Comparison of ENCODE assay signal across 8 cellular contexts in the genomic region with DNA sequence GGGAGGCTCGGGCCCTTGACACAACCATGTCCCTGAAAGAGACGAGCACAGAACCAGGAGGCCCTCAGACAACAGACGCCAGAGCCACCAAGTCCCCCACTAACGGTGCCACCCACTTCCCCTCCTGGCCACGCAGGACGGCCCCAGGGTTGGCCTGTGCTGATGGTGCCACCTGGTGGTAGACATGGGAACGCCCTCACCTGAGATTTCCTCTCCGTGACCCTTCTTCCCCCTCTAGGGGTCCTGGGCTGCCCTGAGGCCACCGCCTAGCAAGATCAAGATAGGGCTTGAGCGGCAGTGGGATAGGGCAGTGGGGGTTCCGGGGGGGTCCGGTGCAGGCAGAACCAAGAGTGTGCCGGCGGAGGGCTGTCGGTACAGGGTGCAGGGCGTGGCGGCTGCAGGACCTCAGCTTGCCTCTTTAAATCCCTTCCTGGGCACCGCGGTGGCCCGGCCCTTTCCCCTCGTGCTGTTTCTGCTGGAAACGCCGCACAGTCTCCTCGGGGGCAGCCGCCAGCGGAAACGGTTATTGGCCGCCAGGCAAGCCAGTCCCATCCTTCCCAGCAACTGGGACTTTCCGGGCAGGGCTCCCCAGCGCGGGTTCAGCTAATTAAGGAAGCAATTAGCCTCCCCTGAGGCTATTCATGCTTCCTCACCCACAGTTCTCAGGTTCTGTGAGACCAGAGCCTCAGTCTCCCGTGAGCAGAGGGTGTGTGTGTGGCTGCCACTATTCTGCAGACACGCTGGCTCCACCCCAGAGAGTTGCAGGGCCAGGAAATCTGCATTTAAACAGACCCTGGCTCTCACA. TPM values are rescaled to one million over a fixed set of nuclear protein-coding genes. Genes with fewer than 3 reads are reported as not detected.
DNase-seq lines count a peak whose midpoint lies in the region; ATAC-seq and TF ChIP-seq lines count a peak whose summit lies in the region.

No MANE protein-coding gene starts in this region.

- DNase-seq in CMK (ENCODE audit: low read depth): peak; percentile 68
- DNase-seq in T-cell: peak; percentile 56 to 90 (median 78)
- peak; percentile 84 for DNase-seq in adipocyte (ENCODE audit: low read depth)
- no peak for DNase-seq in right atrium auricular region (ENCODE audit: low spot score)
- peak; percentile 85 for DNase-seq in renal cortical epithelial cell (ENCODE audit: low read depth)
- no peak for DNase-seq in putamen (ENCODE audit: low spot score)

- no peaks in the 10 kb centered on the region for H4K20me1 ChIP-seq in Loucy (ENCODE audit: insufficient read depth, low read length, poor library complexity, severe bottlenecking)

- peak overlapping the region; percentile 77 for H3K4me2 ChIP-seq in Loucy (ENCODE audit: low read depth, low read length, poor library complexity, severe bottlenecking)

- CTCF ChIA-PET in T-cell (lab: Charles Lee): interaction anchor here in 1 of 2 donors (0.6 kb wide), 2 partner anchors 490 to 1348 kb away, joined by 3 to 5 read pairs; no protein-coding TSS in a partner anchor

- H3K27me3 ChIP-seq in Loucy (ENCODE audit: insufficient read depth, low read length, poor library complexity, severe bottlenecking) (no peaks in the 10 kb centered on the region), adipocyte (replicated peaks; ENCODE audit: control insufficient read depth, insufficient read depth, low read length) (peaks cover 28% of the 10 kb centered on the region), right atrium auricular region (no peaks in the 10 kb centered on the region)

- no peaks in the 10 kb centered on the region for H3K9me3 Mint-ChIP-seq in T-cell

- ATAC-seq in GM21390 (IDR thresholded peaks at IDR 0.05; ENCODE audit: unreplicated experiment): peak; percentile 38
- peak; percentile 93 to 97 (median 96) for ATAC-seq in T-cell (replicated peaks in 1 of 4)

- peak overlapping the region; percentile 86 for H2AFZ ChIP-seq in Loucy (ENCODE audit: low read length)

- no peaks in the 10 kb centered on the region for H3K36me3 Mint-ChIP-seq in T-cell

- H3K4me1 ChIP-seq in Loucy (ENCODE audit: insufficient read depth, low read length, poor library complexity, severe bottlenecking) (peaks cover 33% of the 10 kb centered on the region), adipocyte (ENCODE audit: control insufficient read depth, insufficient read depth, low read length) (peaks cover 21% of the 10 kb centered on the region), right atrium auricular region (peaks cover 0 to 11% of the 10 kb centered on the region in 2 donors)

- H3K27ac ChIP-seq in right atrium auricular region: peak overlapping the region in 1 of 2 donors; percentile 16

- H3K27ac Mint-ChIP-seq in T-cell: peak overlapping the region; percentile 43 to 55

- H3F3A ChIP-seq in Loucy (ENCODE audit: low read depth): peaks cover 6% of the 10 kb centered on the region; the same call in 1 of the 2 replicates

- H3K9ac ChIP-seq in Loucy (ENCODE audit: low read depth, low read length, poor library complexity, severe bottlenecking) (peak overlapping the region; percentile 59), adipocyte (ENCODE audit: low read length) (no peak overlapping the region)

- H3K9me3 ChIP-seq in Loucy (ENCODE audit: insufficient read depth, low read depth, low read length) (no peaks in the 10 kb centered on the region), adipocyte (ENCODE audit: control insufficient read depth, low read length) (no peaks in the 10 kb centered on the region), right atrium auricular region (no peaks in the 10 kb centered on the region)

- POLR2A ChIA-PET in T-cell (lab: Charles Lee): no interaction called here

- H3K36me3 ChIP-seq in Loucy (ENCODE audit: insufficient read depth, low read length): no peaks in the 10 kb centered on the region
- H3K36me3 ChIP-seq in adipocyte (ENCODE audit: control insufficient read depth, insufficient read depth, low read length, severe bottlenecking): no peaks in the 10 kb centered on the region
- no peaks in the 10 kb centered on the region for H3K36me3 ChIP-seq in right atrium auricular region

- H3K4me3 ChIP-seq in Loucy (ENCODE audit: low read length, poor library complexity, severe bottlenecking) (peak overlapping the region; percentile 68), adipocyte (ENCODE audit: low read length) (peak overlapping the region; percentile 76), right atrium auricular region (peak overlapping the region; percentile 20 to 52)

- no peaks in the 10 kb centered on the region for H3K79me2 ChIP-seq in Loucy (ENCODE audit: insufficient read depth, low read length)

- TF ChIP-seq CTCF in Loucy (conservative IDR thresholded peaks at IDR 0.05; ENCODE audit: low read length): peak; percentile 99
- peak; percentile 97 to 98 for TF ChIP-seq CTCF in right atrium auricular region (IDR thresholded peaks at IDR 0.05)

- peaks cover 14 to 21% (median 16%) of the 10 kb centered on the region in 3 donors for H3K4me1 Mint-ChIP-seq in T-cell

- H3K27me3 Mint-ChIP-seq in T-cell: peaks cover 0 to 7% of the 10 kb centered on the region in 2 donors

- no peaks in the 10 kb centered on the region for H3K9me2 ChIP-seq in Loucy (replicated peaks; ENCODE audit: low read depth, low read length)

- H3K4me3 Mint-ChIP-seq in T-cell: peak overlapping the region; percentile 68 to 76 (median 71)

RNA-seq across cellular contexts. Expression of gene NFAM1, which starts 5.5 kb away (rescaled TPM):
- under 1 TPM; 0.07 to 0.32 (median 0.18) TPM for total RNA-seq in T-cell
- 1 to 10 TPM in 1 of 2 donors, under 1 TPM in 1; 0.74 to 3.5 TPM for total RNA-seq in right atrium auricular region
- under 0.01 and 0.75 TPM in 2 replicates for total RNA-seq in renal cortical epithelial cell

Comparison
In these comparisons a context has a peak if more than half of its experiments do, and no peak if none do; other contexts are left out.
1. DNase-seq: peak in CMK (single experiment), T-cell (34 of 34), adipocyte (single experiment) and renal cortical epithelial cell (single experiment); none in right atrium auricular region (single experiment) and putamen (single experiment).
2. Peak in every context shown above with its lines, with median percentiles within 50 percentile points of each other: H3K4me3 ChIP-seq.